Comparison of ENCODE assay signal across 23 cellular contexts in genomic region chr14:99382071-99382640, GRCh38.
DNase-seq lines count a peak whose midpoint lies in the region; ATAC-seq and TF ChIP-seq lines count a peak whose summit lies in the region.
"Had no signal": no experiment of that assay in that cellular context is flagged by ENCODE, and none has a peak within 500 bp of the region (broad histone marks: within the 10 kb centered on the region; RNA-seq: fewer than 3 reads in every experiment).

No MANE protein-coding gene starts in this region.

- H3K9me3 Mint-ChIP-seq in GM23338: peaks cover 4% of the 10 kb centered on the region; the same call in 2 of the 3 replicates
- H3K9me3 Mint-ChIP-seq in activated T-cell treated with anti-CD3 and anti-CD28 coated beads, Interleukin-2, amount 50 U/mL, for 24 hours: no peaks in the 10 kb centered on the region

- H3K4me2 ChIP-seq in GM23338 (no peak overlapping the region), skeletal muscle satellite cell (ENCODE audit: low read length) (peak overlapping the region; percentile 25)

- DNase-seq in DMS53 (lab: John Stamatoyannopoulos, UW) (peak; percentile 47), DMS53 treated with DMSO at 0.1 percent for 48 hours (lab: John Stamatoyannopoulos, UW; ENCODE audit: unreplicated experiment) (no peak), GM23338 (ENCODE audit: low spot score) (no peak), left lobe of liver (ENCODE audit: low spot score) (peak; percentile 37), heart right ventricle (no peak), lower lobe of right lung (no peak)
- DNase-seq in activated T-cell treated with anti-CD3 and anti-CD28 coated beads, Interleukin-2, amount 50 U/mL, for 24 hours: no peak
- DNase-seq: Calu3; H7; Kasumi-1; NCI-H1092 treated with DMSO at 0.1 percent for 48 hours; NCI-H146; NCI-H2029; NCI-H2171; NCI-H345; NCI-H748 treated with DMSO at 0.1 percent for 48 hours; NK-92 treated with Interleukin-12 subunit alpha and Interleukin-12 subunit beta, amount 100 ng/mL, for 24 hours; SJCRH30 had no signal

- peaks cover 31% of the 10 kb centered on the region for H3K4me1 Mint-ChIP-seq in GM23338
- H3K4me1 Mint-ChIP-seq in activated T-cell treated with anti-CD3 and anti-CD28 coated beads, Interleukin-2, amount 50 U/mL, for 24 hours (ENCODE audit: low read depth): peaks cover 3% of the 10 kb centered on the region

- no peaks in the 10 kb centered on the region; the same call in 2 of the 3 replicates for H3K36me3 Mint-ChIP-seq in GM23338 (ENCODE audit: low read depth)
- H3K36me3 Mint-ChIP-seq in activated T-cell treated with anti-CD3 and anti-CD28 coated beads, Interleukin-2, amount 50 U/mL, for 24 hours (ENCODE audit: low read depth): no peaks in the 10 kb centered on the region

- H3K36me3 ChIP-seq in GM23338 (ENCODE audit: insufficient read depth): 0 out of 2 replicates have a peak, but pooled peaks cover 3% of the 10 kb centered on the region
- no peaks in the 10 kb centered on the region for H3K36me3 ChIP-seq in skeletal muscle satellite cell (ENCODE audit: insufficient read depth, low read length)
- H3K36me3 ChIP-seq in heart right ventricle: no peaks in the 10 kb centered on the region
- no peaks in the 10 kb centered on the region for H3K36me3 ChIP-seq in lower lobe of right lung
- H3K36me3 ChIP-seq: SJCRH30 had no signal

- TF ChIP-seq CTCF in GM23338 (conservative IDR thresholded peaks at IDR 0.05; ENCODE audit: low read depth in 2 of 2) (no peak), heart right ventricle (IDR thresholded peaks at IDR 0.05) (no peak), lower lobe of right lung (IDR thresholded peaks at IDR 0.05) (no peak)

- H3K79me2 ChIP-seq in GM23338 (replicated peaks; ENCODE audit: insufficient read depth): no peaks in the 10 kb centered on the region

- H3K27ac ChIP-seq in GM23338 (ENCODE audit: low read depth): no peak overlapping the region
- no peak overlapping the region for H3K27ac ChIP-seq in heart right ventricle
- no peak overlapping the region for H3K27ac ChIP-seq in lower lobe of right lung
- H3K27ac ChIP-seq: 22Rv1, SJCRH30 had no signal

- H3K27ac Mint-ChIP-seq in GM23338: no peak overlapping the region
- no peak overlapping the region for H3K27ac Mint-ChIP-seq in activated T-cell treated with anti-CD3 and anti-CD28 coated beads, Interleukin-2, amount 50 U/mL, for 24 hours
- H3K27ac Mint-ChIP-seq: B cell had no signal

- H3K4me3 Mint-ChIP-seq in GM23338: no peak overlapping the region
- H3K4me3 Mint-ChIP-seq in activated T-cell treated with anti-CD3 and anti-CD28 coated beads, Interleukin-2, amount 50 U/mL, for 24 hours: no peak overlapping the region
- H3K4me3 Mint-ChIP-seq: B cell had no signal

- intact Hi-C loops in heart right ventricle (cut with DNase I): no loop called here
- intact Hi-C loops in lower lobe of right lung (cut with DNase I): no loop called here

- no peaks in the 10 kb centered on the region for H3F3A ChIP-seq in GM23338 (replicated peaks; ENCODE audit: low read depth)

- no peak overlapping the region for H3K4me3 ChIP-seq in GM23338
- no peak overlapping the region for H3K4me3 ChIP-seq in skeletal muscle satellite cell (ENCODE audit: low read length)
- H3K4me3 ChIP-seq in heart right ventricle: no peak overlapping the region
- H3K4me3 ChIP-seq in lower lobe of right lung: no peak overlapping the region
- H3K4me3 ChIP-seq: K562, SJCRH30 had no signal

- ATAC-seq in GM23338 (no peak), left lobe of liver (no peak), heart right ventricle (no peak), lower lobe of right lung (no peak)
- ATAC-seq: K562, PC-3 had no signal

- no peaks in the 10 kb centered on the region for H3K27me3 ChIP-seq in GM23338 (ENCODE audit: insufficient read depth)
- peaks cover 42% of the 10 kb centered on the region for H3K27me3 ChIP-seq in skeletal muscle satellite cell (ENCODE audit: control insufficient read depth, insufficient read depth, low read length)
- peaks cover 7 to 61% (median 52%) of the 10 kb centered on the region in 7 donors for H3K27me3 ChIP-seq in heart right ventricle
- peaks cover 54% of the 10 kb centered on the region for H3K27me3 ChIP-seq in lower lobe of right lung (ENCODE audit: low read depth)
- H3K27me3 ChIP-seq: SJCRH30 had no signal

- WGBS in heart right ventricle, 2 donors: 60 to 67% methylated on average over 25 of the region's 25 CpGs

- peak overlapping the region; percentile 86; the same call in 1 of the 2 replicates for H2AFZ ChIP-seq in GM23338

- no peaks in the 10 kb centered on the region for H3K9me2 ChIP-seq in GM23338 (ENCODE audit: insufficient read depth)

- H3K9me3 ChIP-seq in skeletal muscle satellite cell (replicated peaks; ENCODE audit: low read length): no peaks in the 10 kb centered on the region
- peaks cover 0 to 4% (median 0%) of the 10 kb centered on the region in 11 donors for H3K9me3 ChIP-seq in heart right ventricle
- no peaks in the 10 kb centered on the region for H3K9me3 ChIP-seq in lower lobe of right lung
- H3K9me3 ChIP-seq: SJCRH30 had no signal

- H3K4me1 ChIP-seq in GM23338 (ENCODE audit: insufficient read depth): peaks cover 14% of the 10 kb centered on the region; the same call in 1 of the 2 replicates
- H3K4me1 ChIP-seq in skeletal muscle satellite cell (ENCODE audit: control insufficient read depth, insufficient read depth, low read length): peaks cover 4% of the 10 kb centered on the region
- no peaks in the 10 kb centered on the region for H3K4me1 ChIP-seq in heart right ventricle
- no peaks in the 10 kb centered on the region for H3K4me1 ChIP-seq in lower lobe of right lung
- H3K4me1 ChIP-seq: SJCRH30 had no signal

- H3K9ac ChIP-seq in skeletal muscle satellite cell (ENCODE audit: low read depth, low read length): no peak overlapping the region

- peaks cover 11% of the 10 kb centered on the region for H3K27me3 Mint-ChIP-seq in GM23338 (ENCODE audit: insufficient read depth, low read depth, poor library complexity)
- H3K27me3 Mint-ChIP-seq in activated T-cell treated with anti-CD3 and anti-CD28 coated beads, Interleukin-2, amount 50 U/mL, for 24 hours: peaks cover 46% of the 10 kb centered on the region

- H4K20me1 ChIP-seq in GM23338 (replicated peaks; ENCODE audit: insufficient read depth): no peaks in the 10 kb centered on the region

TF ChIP-seq in GM23338, 12 proteins besides CTCF, POLR2A, EP300 and RAD21:
- no peak for TF ChIP-seq ETS1 (IDR thresholded peaks at IDR 0.05)
- no peak for TF ChIP-seq STAT1 (IDR thresholded peaks at IDR 0.05; ENCODE audit: unreplicated experiment)
- no peak for TF ChIP-seq CREB1 (CRISPR knock-in tag; IDR thresholded peaks at IDR 0.05; ENCODE audit: low read depth)
- TF ChIP-seq POLR2AphosphoS5 (IDR thresholded peaks at IDR 0.05; ENCODE audit: low read depth): no peak

Comparison
In these comparisons a context has a peak if more than half of its experiments do, and no peak if none do; other contexts are left out.
1. DNase-seq: peak in DMS53 (single experiment) and left lobe of liver (single experiment); none in DMS53 treated with DMSO at 0.1 percent for 48 hours (single experiment), GM23338 (single experiment), heart right ventricle (0 of 2), lower lobe of right lung (single experiment) and activated T-cell treated with anti-CD3 and anti-CD28 coated beads, Interleukin-2, amount 50 U/mL, for 24 hours (single experiment).